ENCODE assay signal across 1 cellular context in the genomic region with DNA sequence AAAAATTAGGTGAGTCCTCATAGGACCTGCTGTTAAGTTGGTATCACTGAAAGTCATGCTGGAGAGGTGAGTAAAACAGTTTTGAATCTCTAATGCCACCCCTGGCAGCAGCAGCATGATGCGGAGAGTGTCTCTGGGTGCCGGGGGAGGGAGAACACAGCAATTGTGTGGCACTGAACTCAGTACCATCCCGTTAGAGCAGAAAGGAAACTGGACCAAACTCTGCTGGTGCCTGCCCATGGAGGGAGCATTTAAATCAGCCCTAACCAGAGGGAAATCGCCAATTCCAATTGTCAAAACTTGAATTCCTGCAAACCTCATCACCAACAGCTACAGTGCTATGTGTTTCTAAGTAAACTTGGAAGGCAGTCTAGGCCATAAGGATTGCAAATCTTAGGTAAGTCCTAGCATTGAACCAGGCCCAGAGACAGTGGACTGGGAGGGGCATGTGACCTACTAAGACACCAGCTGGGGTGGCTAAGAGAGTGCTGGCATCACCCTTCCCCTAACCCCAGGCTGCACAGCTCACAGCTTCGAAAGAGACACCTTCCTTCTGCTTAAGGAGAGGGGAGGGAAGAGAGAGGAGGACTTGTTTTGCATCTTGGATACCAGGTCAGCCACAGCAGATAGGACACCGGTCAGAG.
TF ChIP-seq lines count a peak whose summit lies in the region.

No MANE protein-coding gene starts in this region.

TF ChIP-seq in HEK293T, 16 proteins besides CTCF, POLR2A, EP300 and RAD21 (continued from another document):
- TF ChIP-seq, protein P1, sequence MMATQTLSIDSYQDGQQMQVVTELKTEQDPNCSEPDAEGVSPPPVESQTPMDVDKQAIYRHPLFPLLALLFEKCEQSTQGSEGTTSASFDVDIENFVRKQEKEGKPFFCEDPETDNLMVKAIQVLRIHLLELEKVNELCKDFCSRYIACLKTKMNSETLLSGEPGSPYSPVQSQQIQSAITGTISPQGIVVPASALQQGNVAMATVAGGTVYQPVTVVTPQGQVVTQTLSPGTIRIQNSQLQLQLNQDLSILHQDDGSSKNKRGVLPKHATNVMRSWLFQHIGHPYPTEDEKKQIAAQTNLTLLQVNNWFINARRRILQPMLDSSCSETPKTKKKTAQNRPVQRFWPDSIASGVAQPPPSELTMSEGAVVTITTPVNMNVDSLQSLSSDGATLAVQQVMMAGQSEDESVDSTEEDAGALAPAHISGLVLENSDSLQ (IDR thresholded peaks at IDR 0.05): no peak
- TF ChIP-seq BHLHE40 (IDR thresholded peaks at IDR 0.05; ENCODE audit: borderline replicate concordance) (no peak), ZNF384 (IDR thresholded peaks at IDR 0.05) (no peak), NFRKB (IDR thresholded peaks at IDR 0.05) (no peak), SP1 (IDR thresholded peaks at IDR 0.05) (no peak), SUZ12 (IDR thresholded peaks at IDR 0.05) (no peak), L3MBTL2 (conservative IDR thresholded peaks at IDR 0.05) (no peak), CTBP1 (IDR thresholded peaks at IDR 0.05; ENCODE audit: borderline replicate concordance) (no peak), FOXK2 (IDR thresholded peaks at IDR 0.05) (no peak), FOXM1 (IDR thresholded peaks at IDR 0.05; ENCODE audit: borderline replicate concordance) (no peak), LEF1 (IDR thresholded peaks at IDR 0.05; ENCODE audit: borderline replicate concordance) (no peak), TARDBP (IDR thresholded peaks at IDR 0.05) (no peak), ARNT (IDR thresholded peaks at IDR 0.05) (no peak), ELF4 (IDR thresholded peaks at IDR 0.05) (no peak), HDGF (IDR thresholded peaks at IDR 0.05; ENCODE audit: borderline replicate concordance) (no peak)
TF ChIP-seq in HEK293T: peak in this region for 0.
